Comparison of ENCODE assay signal across 8 cellular contexts in genomic region chr20:8132015-8132631, GRCh38. TPM values are rescaled to one million over a fixed set of nuclear protein-coding genes. Genes with fewer than 3 reads are reported as not detected.
A peak's percentile ranks its signal among the peaks of the same experiment; 100 is the strongest.
DNase-seq lines count a peak whose midpoint lies in the region; ATAC-seq lines count a peak whose summit lies in the region.

Gene PLCB1, plus strand, starts transcription at chr20:8132266. Its CDS starts 386 bp downstream, at chr20:8132652.

- H3K27me3 ChIP-seq in endocrine pancreas (ENCODE audit: control insufficient read depth, insufficient read depth, low read length) = no peaks in the 10 kb centered on the region
- peaks cover 3 to 25% of the 10 kb centered on the region in 2 experiments for H3K27me3 ChIP-seq in mesenchymal stem cell (ENCODE audit: control insufficient read depth in 1 of 2, insufficient read depth in 1 of 2, low read length in 2 of 2)

- H3K27ac ChIP-seq in mesenchymal stem cell (ENCODE audit: low read length, poor library complexity, severe bottlenecking) = no peak within 1 kb of the TSS

- under 1% methylated on average over 51 of the region's 71 CpGs for WGBS in mesenchymal stem cell

- peaks cover 3% of the 10 kb centered on the region for H3K79me1 ChIP-seq in mesenchymal stem cell (replicated peaks; ENCODE audit: low read length, poor library complexity, severe bottlenecking)

- H3K9me3 ChIP-seq in endocrine pancreas (ENCODE audit: control insufficient read depth, low read length) = no peaks in the 10 kb centered on the region
- H3K9me3 ChIP-seq in mesenchymal stem cell (ENCODE audit: control insufficient read depth, low read length) = no peaks in the 10 kb centered on the region

- H2AK5ac ChIP-seq in mesenchymal stem cell (ENCODE audit: low read length, severe bottlenecking) = no peak within 1 kb of the TSS

- peak within 1 kb of the TSS; percentile 78 for H3K4me3 ChIP-seq in endocrine pancreas (ENCODE audit: control insufficient read depth, insufficient read depth, low read length)
- peak within 1 kb of the TSS; percentile 70 to 91 for H3K4me3 ChIP-seq in mesenchymal stem cell (ENCODE audit: insufficient read depth in 1 of 2, low read depth in 1 of 2, low read length in 2 of 2)

- H2BK15ac ChIP-seq in mesenchymal stem cell (ENCODE audit: low read depth, poor library complexity, severe bottlenecking) = peak within 1 kb of the TSS; percentile 74

- no peak within 1 kb of the TSS for H2AFZ ChIP-seq in mesenchymal stem cell (ENCODE audit: low read depth, low read length)

- peak within 1 kb of the TSS; percentile 77 to 85 for H3K18ac ChIP-seq in mesenchymal stem cell (ENCODE audit: low read depth in 1 of 2, low read length in 2 of 2)

- peak within 1 kb of the TSS; percentile 36 for H2BK120ac ChIP-seq in mesenchymal stem cell (ENCODE audit: low read depth, low read length)

- no peak within 1 kb of the TSS for H4K8ac ChIP-seq in mesenchymal stem cell (ENCODE audit: low read length)

- H3K23ac ChIP-seq in mesenchymal stem cell (ENCODE audit: low read length in 2 of 2) = no peak within 1 kb of the TSS

- ATAC-seq in GM19324 (IDR thresholded peaks at IDR 0.05; ENCODE audit: low FRiP score, unreplicated experiment) = peak; percentile 75
- peak; percentile 81 for ATAC-seq in HG03460 (IDR thresholded peaks at IDR 0.05; ENCODE audit: unreplicated experiment)

- H2BK12ac ChIP-seq in mesenchymal stem cell (ENCODE audit: low read length in 2 of 2) = peak within 1 kb of the TSS in 1 of 2 experiments; percentile 86

- peak within 1 kb of the TSS in 1 of 2 experiments; percentile 27 for H3K14ac ChIP-seq in mesenchymal stem cell (ENCODE audit: low read length in 2 of 2)

- DNase-seq in Ammon's horn (ENCODE audit: low spot score) (peak; percentile 91), NCI-H82 (lab: John Stamatoyannopoulos, UW) (peak; percentile 88), mesenchymal stem cell (peak; percentile 84)
- DNase-seq in activated CD8-positive, alpha-beta memory T cell treated with anti-CD3 and anti-CD28 coated beads, Interleukin-2, amount 50 U/mL, for 1 hour (ENCODE audit: extremely low read depth) = peak; percentile 47
- DNase-seq in stimulated activated CD8-positive, alpha-beta memory T cell treated with anti-CD3 and anti-CD28 coated beads, Interleukin-12 subunit alpha, Interleukin-12 subunit beta, amount 100 ng/mL, for 24 hours (ENCODE audit: extremely low read depth) = peak; percentile 46

- H3K4ac ChIP-seq in mesenchymal stem cell (ENCODE audit: low read depth in 1 of 2, low read length in 2 of 2) = peak within 1 kb of the TSS in 1 of 2 experiments; percentile 35

- H3K4me1 ChIP-seq in endocrine pancreas (ENCODE audit: control insufficient read depth, insufficient read depth, low read length) (peaks cover 10% of the 10 kb centered on the region), mesenchymal stem cell (ENCODE audit: control insufficient read depth, insufficient read depth, low read depth, low read length) (peaks cover 10% of the 10 kb centered on the region)

- H4K91ac ChIP-seq in mesenchymal stem cell (ENCODE audit: low read length) = no peak within 1 kb of the TSS

- peak within 1 kb of the TSS; percentile 95 for H3K4me2 ChIP-seq in mesenchymal stem cell (ENCODE audit: low read length, poor library complexity, severe bottlenecking)

- H3K36me3 ChIP-seq in endocrine pancreas (ENCODE audit: control insufficient read depth, insufficient read depth, low read length) (no peaks in the 10 kb centered on the region), mesenchymal stem cell (ENCODE audit: control insufficient read depth in 1 of 2, insufficient read depth in 2 of 2, low read depth in 1 of 2, low read length in 2 of 2) (no peaks in the 10 kb centered on the region)

- peak within 1 kb of the TSS; percentile 68 for H3K9ac ChIP-seq in endocrine pancreas (ENCODE audit: control insufficient read depth, insufficient read depth, low read length)
- H3K9ac ChIP-seq in mesenchymal stem cell (ENCODE audit: low read length) = peak within 1 kb of the TSS; percentile 85

- no peak within 1 kb of the TSS for H2BK5ac ChIP-seq in mesenchymal stem cell (ENCODE audit: low read depth, low read length, poor library complexity, severe bottlenecking)

RNA-seq across cellular contexts. Expression of gene PLCB1, which starts in this region (rescaled TPM):
- 15.1 TPM for polyA plus RNA-seq in mesenchymal stem cell (2013, experiment 1 of 2)
- polyA plus RNA-seq in mesenchymal stem cell (2013, experiment 2 of 2) = 15.5 TPM
